ENCODE assay signal across 1 cellular context in genomic region chr15:88681610-88682221, GRCh38.
A peak's percentile ranks its signal among the peaks of the same experiment; 100 is the strongest.
TF ChIP-seq lines count a peak whose summit lies in the region.

No MANE protein-coding gene starts in this region.

TF ChIP-seq in HepG2, 621 proteins besides CTCF, POLR2A, EP300 and RAD21 (continued from another document and continues in another):
- peak; percentile 42; the same call in 1 of the 2 replicates for TF ChIP-seq IRF9 (CRISPR knock-in tag; IDR thresholded peaks at IDR 0.05; ENCODE audit: borderline replicate concordance)
- TF ChIP-seq TRAFD1 (CRISPR knock-in tag; IDR thresholded peaks at IDR 0.05; ENCODE audit: borderline replicate concordance): no peak
- 0 out of 2 replicates have a peak, but pooled peaks have one; percentile 36 for TF ChIP-seq MEF2D (CRISPR knock-in tag; IDR thresholded peaks at IDR 0.05)
- peak; percentile 43; the same call in 1 of the 2 replicates for TF ChIP-seq TAF1 (CRISPR knock-in tag; IDR thresholded peaks at IDR 0.05)
- TF ChIP-seq HOXA5 (CRISPR knock-in tag; IDR thresholded peaks at IDR 0.05): no peak
- TF ChIP-seq ZNF44 (CRISPR knock-in tag; IDR thresholded peaks at IDR 0.05): 0 out of 2 replicates have a peak, but pooled peaks have one; percentile 11
- TF ChIP-seq ZNF761 (CRISPR knock-in tag; conservative IDR thresholded peaks at IDR 0.05): 0 out of 2 replicates have a peak, but pooled peaks have one; percentile 28
- TF ChIP-seq ZMYM2 (CRISPR knock-in tag; IDR thresholded peaks at IDR 0.05): 0 out of 2 replicates have a peak, but pooled peaks have one; percentile 45
- peak; percentile 78 for TF ChIP-seq EHMT2 (IDR thresholded peaks at IDR 0.05; ENCODE audit: borderline replicate concordance, low read depth, low read length)
- TF ChIP-seq ZNF33B (CRISPR knock-in tag; IDR thresholded peaks at IDR 0.05): 0 out of 2 replicates have a peak, but pooled peaks have one; percentile 62
- no peak for TF ChIP-seq MTERF4 (CRISPR knock-in tag; IDR thresholded peaks at IDR 0.05)
- no peak for TF ChIP-seq ZNF720 (CRISPR knock-in tag; IDR thresholded peaks at IDR 0.05)
- TF ChIP-seq SP140L (CRISPR knock-in tag; IDR thresholded peaks at IDR 0.05; ENCODE audit: borderline replicate concordance): no peak
- peak; percentile 85 for TF ChIP-seq UBTF (CRISPR knock-in tag; IDR thresholded peaks at IDR 0.05)
- no peak for TF ChIP-seq NKX3-1 (CRISPR knock-in tag; IDR thresholded peaks at IDR 0.05)
- peak; percentile 81 for TF ChIP-seq ZFY (CRISPR knock-in tag; IDR thresholded peaks at IDR 0.05)
- TF ChIP-seq ISL2 (CRISPR knock-in tag; IDR thresholded peaks at IDR 0.05): peak; percentile 50; the same call in 1 of the 2 replicates
- peak; percentile 66; the same call in 1 of the 2 replicates for TF ChIP-seq ZNF891 (CRISPR knock-in tag; IDR thresholded peaks at IDR 0.05)
- TF ChIP-seq GZF1 (CRISPR knock-in tag; IDR thresholded peaks at IDR 0.05): no peak; the same call in 1 of the 2 replicates
- peak; percentile 67; the same call in 1 of the 2 replicates for TF ChIP-seq MIER2 (CRISPR knock-in tag; IDR thresholded peaks at IDR 0.05)
- TF ChIP-seq SRF (IDR thresholded peaks at IDR 0.05; ENCODE audit: low read depth, low read length): no peak
- TF ChIP-seq BORCS8-MEF2B (CRISPR knock-in tag; IDR thresholded peaks at IDR 0.05): peak; percentile 69; the same call in 1 of the 2 replicates
- peak; percentile 83 for TF ChIP-seq MAX (IDR thresholded peaks at IDR 0.05)
- TF ChIP-seq ARID5B (CRISPR knock-in tag; IDR thresholded peaks at IDR 0.05): 0 out of 2 replicates have a peak, but pooled peaks have one; percentile 26
- 0 out of 2 replicates have a peak, but pooled peaks have one; percentile 17 for TF ChIP-seq ETV5 (CRISPR knock-in tag; IDR thresholded peaks at IDR 0.05; ENCODE audit: borderline replicate concordance)
- TF ChIP-seq ZBTB34 (CRISPR knock-in tag; IDR thresholded peaks at IDR 0.05): peak; percentile 67
- TF ChIP-seq JUND (CRISPR knock-in tag; IDR thresholded peaks at IDR 0.05): 0 out of 2 replicates have a peak, but pooled peaks have one; percentile 21
- TF ChIP-seq SALL1 (CRISPR knock-in tag; IDR thresholded peaks at IDR 0.05): peak; percentile 57
- peak; percentile 23; the same call in 1 of the 2 replicates for TF ChIP-seq FOXP4 (CRISPR knock-in tag; IDR thresholded peaks at IDR 0.05)
- peak; percentile 65; the same call in 1 of the 2 replicates for TF ChIP-seq ZNF350 (CRISPR knock-in tag; IDR thresholded peaks at IDR 0.05; ENCODE audit: borderline replicate concordance, low read depth)
- peak; percentile 33; the same call in 1 of the 2 replicates for TF ChIP-seq SAP130 (CRISPR knock-in tag; IDR thresholded peaks at IDR 0.05; ENCODE audit: low read depth)
- peak; percentile 26 for TF ChIP-seq SKI (IDR thresholded peaks at IDR 0.05; ENCODE audit: partially characterized antibody)
- peak; percentile 27; the same call in 1 of the 2 replicates for TF ChIP-seq SP2 (CRISPR knock-in tag; IDR thresholded peaks at IDR 0.05)
- TF ChIP-seq SIX4 (CRISPR knock-in tag; IDR thresholded peaks at IDR 0.05): 0 out of 2 replicates have a peak, but pooled peaks have one; percentile 12
- 0 out of 2 replicates have a peak, but pooled peaks have one; percentile 64 for TF ChIP-seq KAT8 (CRISPR knock-in tag; IDR thresholded peaks at IDR 0.05)
- TF ChIP-seq ZNF770 (CRISPR knock-in tag; IDR thresholded peaks at IDR 0.05): peak; percentile 79
- peak; percentile 73 for TF ChIP-seq PHF8 (CRISPR knock-in tag; IDR thresholded peaks at IDR 0.05)
- TF ChIP-seq ASH2L (IDR thresholded peaks at IDR 0.05; ENCODE audit: insufficient read length, low read depth, low read length): peak; percentile 19
- no peak for TF ChIP-seq HNF1A (IDR thresholded peaks at IDR 0.05; ENCODE audit: low read depth)
- no peak for TF ChIP-seq HNF1A (CRISPR knock-in tag; IDR thresholded peaks at IDR 0.05; ENCODE audit: borderline replicate concordance)
